In genomic region chr14:20857630-20858261, GRCh38 we compare ENCODE assay signal across 8 cellular contexts. TPM values are rescaled to one million over a fixed set of nuclear protein-coding genes. Genes with fewer than 3 reads are reported as not detected.
DNase-seq lines count a peak whose midpoint lies in the region; ATAC-seq and TF ChIP-seq lines count a peak whose summit lies in the region.

No MANE protein-coding gene starts in this region.

- no peak overlapping the region for H3K9ac ChIP-seq in GM23248

- peaks cover 22% of the 10 kb centered on the region for H3K27me3 Mint-ChIP-seq in mesothelial cell of epicardium (ENCODE audit: low read depth)

- DNase-seq in AG20443 (ENCODE audit: low spot score) (peak; percentile 72), GM23248 (peak; percentile 70), NCI-H524 (lab: John Stamatoyannopoulos, UW) (peak; percentile 18 to 52), mesothelial cell of epicardium (ENCODE audit: low spot score in 2 of 2, unreplicated experiment in 2 of 2) (peak; percentile 71 to 83)
- DNase-seq in activated CD4-positive, alpha-beta T cell treated with anti-CD3 and anti-CD28 coated beads, Interleukin-2, amount 50 U/mL, for 48 hours: peak; percentile 72 to 77
- peak; percentile 72 for DNase-seq in effector CD4-positive, alpha-beta T cell
- peak; percentile 29 to 39 for DNase-seq in stimulated activated CD8-positive, alpha-beta memory T cell treated with anti-CD3 and anti-CD28 coated beads, Interleukin-15, amount 100 ng/mL, for 48 hours (ENCODE audit: low read depth in 2 of 2)

- H3K27me3 ChIP-seq in GM23248 (replicated peaks; ENCODE audit: insufficient read depth): peaks cover 13% of the 10 kb centered on the region; the same call in 1 of the 2 replicates

- H3K4me1 Mint-ChIP-seq in mesothelial cell of epicardium: peaks cover 3% of the 10 kb centered on the region

- ATAC-seq in HG03460 (IDR thresholded peaks at IDR 0.05; ENCODE audit: unreplicated experiment): no peak

- peak overlapping the region; percentile 57 for H3K4me2 ChIP-seq in GM23248 (ENCODE audit: unreplicated experiment)

- TF ChIP-seq CTCF in mesothelial cell of epicardium (IDR thresholded peaks at IDR 0.05; ENCODE audit: unreplicated experiment): peak; percentile 95

- in situ Hi-C loops in GM23248 (cut with MboI): loop anchor here (10.0 kb wide), 1 partner anchor 107 kb away; no protein-coding TSS in a partner anchor

- H3K4me1 ChIP-seq in GM23248 (ENCODE audit: insufficient read depth): no peaks in the 10 kb centered on the region

- no peaks in the 10 kb centered on the region for H3K79me2 ChIP-seq in GM23248 (ENCODE audit: insufficient read depth)

- no peaks in the 10 kb centered on the region for H3K36me3 Mint-ChIP-seq in mesothelial cell of epicardium

- H3F3A ChIP-seq in GM23248 (ENCODE audit: insufficient read depth): no peaks in the 10 kb centered on the region

- H4K20me1 ChIP-seq in GM23248 (ENCODE audit: insufficient read depth): no peaks in the 10 kb centered on the region

- no peak overlapping the region for H3K27ac Mint-ChIP-seq in mesothelial cell of epicardium

- H3K9me2 ChIP-seq in GM23248 (ENCODE audit: insufficient read depth): no peaks in the 10 kb centered on the region

- peaks cover 5% of the 10 kb centered on the region for H3K9me3 Mint-ChIP-seq in mesothelial cell of epicardium

- 17% methylated on average over 14 of the region's 14 CpGs for WGBS in GM23248 (ENCODE audit: low coverage in 1 of 2, low lambda C conversion rate in 2 of 2, missing lambda C conversion rate in 2 of 2), 2 experiments

- H2AFZ ChIP-seq in GM23248: peak overlapping the region; percentile 50; the same call in 1 of the 2 replicates

- H3K9me3 ChIP-seq in GM23248 (ENCODE audit: low read depth): no peaks in the 10 kb centered on the region

- no peaks in the 10 kb centered on the region for H3K36me3 ChIP-seq in GM23248 (ENCODE audit: low read depth)

- no peak overlapping the region for H3K27ac ChIP-seq in GM23248

- no peak overlapping the region for H3K4me3 Mint-ChIP-seq in mesothelial cell of epicardium

- peak overlapping the region; percentile 34; the same call in 1 of the 2 replicates for H3K4me3 ChIP-seq in GM23248

RNA-seq across cellular contexts. Expression of gene RNASE3, which starts 33.4 kb away (rescaled TPM):
- total RNA-seq in GM23248 (2014; rRNA removed; shearing (Covaris generic)): not detected in 2 replicates
- not detected in 2 replicates for polyA plus RNA-seq in GM23248 (2016; fragmentation: Nextera tagmentation; extraction: Ambion mirVana)
- not detected in 3 replicates for total RNA-seq in mesothelial cell of epicardium

RNA-seq across cellular contexts. Expression of gene RNASE1, which starts 55.1 kb away (rescaled TPM):
- total RNA-seq in GM23248 (2014; rRNA removed; shearing (Covaris generic)): not detected in 2 replicates
- polyA plus RNA-seq in GM23248 (2016; fragmentation: Nextera tagmentation; extraction: Ambion mirVana): not detected in 2 replicates
- total RNA-seq in mesothelial cell of epicardium: 13.1 to 14.8 TPM (median 13.3 TPM) in 3 replicates

Comparison
In these comparisons a context has a peak if more than half of its experiments do, and no peak if none do; other contexts are left out.
1. RNA of gene RNASE1, which starts 55.1 kb away (total RNA-seq): 13.1 to 14.8 TPM in mesothelial cell of epicardium; not detected in GM23248; every median in the first group is over 10 times any median in the second.
2. Peak in every context shown above with its lines, with median percentiles within 50 percentile points of each other: DNase-seq.